13 cellular contexts compared by ENCODE assay signal in genomic region chr5:138402640-138403039, GRCh38. TPM values are rescaled to one million over a fixed set of nuclear protein-coding genes. Genes with fewer than 3 reads are reported as not detected.
DNase-seq lines count a peak whose midpoint lies in the region; ATAC-seq and TF ChIP-seq lines count a peak whose summit lies in the region.
"Had no signal": no experiment of that assay in that cellular context is flagged by ENCODE, and none has a peak within 500 bp of the region (broad histone marks: within the 10 kb centered on the region; RNA-seq: fewer than 3 reads in every experiment).

No MANE protein-coding gene starts in this region.

- H3K27me3 Mint-ChIP-seq in activated naive CD4-positive, alpha-beta T cell treated with anti-CD3 and anti-CD28 coated beads, Interleukin-2, amount 50 U/mL, for 24 hours = no peaks in the 10 kb centered on the region
- no peaks in the 10 kb centered on the region for H3K27me3 Mint-ChIP-seq in IgD-negative memory B cell
- peaks cover 4% of the 10 kb centered on the region for H3K27me3 Mint-ChIP-seq in endothelial cell (ENCODE audit: unreplicated experiment)

- DNase-seq in activated naive CD4-positive, alpha-beta T cell treated with Interleukin-2 at 50 U/mL for 16 hours = no peak
- DNase-seq in stimulated activated naive CD8-positive, alpha-beta T cell treated with anti-CD3 and anti-CD28 coated beads, Interleukin-15, Interleukin-2, amounts not matched to agents 100 U/mL and 50 U/mL, for 24 hours = no peak
- DNase-seq in DMS 273 (lab: John Stamatoyannopoulos, UW; ENCODE audit: unreplicated experiment) = no peak
- DNase-seq in endothelial cell (ENCODE audit: low spot score) = no peak
- no peak for DNase-seq in left colon
- DNase-seq: activated effector memory CD4-positive, alpha-beta T cell treated with Interleukin-2 at 50 U/mL for 16 hours; H7; NCI-H524 had no signal

- peaks cover 17% of the 10 kb centered on the region for H3K36me3 Mint-ChIP-seq in activated naive CD4-positive, alpha-beta T cell treated with anti-CD3 and anti-CD28 coated beads, Interleukin-2, amount 50 U/mL, for 24 hours
- H3K36me3 Mint-ChIP-seq in IgD-negative memory B cell (peaks cover 9% of the 10 kb centered on the region), endothelial cell (ENCODE audit: low read depth, unreplicated experiment) (peaks cover 30% of the 10 kb centered on the region)

- no peaks in the 10 kb centered on the region for H3K9me3 Mint-ChIP-seq in activated naive CD4-positive, alpha-beta T cell treated with anti-CD3 and anti-CD28 coated beads, Interleukin-2, amount 50 U/mL, for 24 hours
- peaks cover 0 to 2% (median 0%) of the 10 kb centered on the region in 3 donors for H3K9me3 Mint-ChIP-seq in IgD-negative memory B cell
- no peaks in the 10 kb centered on the region for H3K9me3 Mint-ChIP-seq in endothelial cell (ENCODE audit: unreplicated experiment)
- H3K9me3 Mint-ChIP-seq: mesothelial cell of epicardium had no signal

- intact Hi-C loops in left colon (cut with DNase I, micrococcal nuclease) = no loop called here

- TF ChIP-seq CTCF in endothelial cell (IDR thresholded peaks at IDR 0.05; ENCODE audit: unreplicated experiment) = no peak

- ATAC-seq in HG02571 (IDR thresholded peaks at IDR 0.05; ENCODE audit: unreplicated experiment) (peak; percentile 63), left colon (no peak)
- peak; percentile 46 for ATAC-seq in stimulated activated naive CD8-positive, alpha-beta T cell treated with anti-CD3 and anti-CD28 coated beads, Interleukin-15, Interleukin-2, amounts not matched to agents 100 U/mL and 50 U/mL, for 24 hours
- ATAC-seq: Right ventricle myocardium inferior had no signal

- H3K4me3 Mint-ChIP-seq in activated naive CD4-positive, alpha-beta T cell treated with anti-CD3 and anti-CD28 coated beads, Interleukin-2, amount 50 U/mL, for 24 hours = no peak overlapping the region
- no peak overlapping the region for H3K4me3 Mint-ChIP-seq in IgD-negative memory B cell
- H3K4me3 Mint-ChIP-seq in endothelial cell (ENCODE audit: unreplicated experiment) = no peak overlapping the region
- H3K4me3 Mint-ChIP-seq: mesothelial cell of epicardium had no signal

- H3K27ac Mint-ChIP-seq in activated naive CD4-positive, alpha-beta T cell treated with anti-CD3 and anti-CD28 coated beads, Interleukin-2, amount 50 U/mL, for 24 hours = peak overlapping the region; percentile 30
- H3K27ac Mint-ChIP-seq in IgD-negative memory B cell (peak overlapping the region in 2 of 3 donors; percentile 14 to 16), endothelial cell (ENCODE audit: unreplicated experiment) (no peak overlapping the region)
- H3K27ac Mint-ChIP-seq: mesothelial cell of epicardium had no signal

- peaks cover 3% of the 10 kb centered on the region for H3K4me1 Mint-ChIP-seq in activated naive CD4-positive, alpha-beta T cell treated with anti-CD3 and anti-CD28 coated beads, Interleukin-2, amount 50 U/mL, for 24 hours
- H3K4me1 Mint-ChIP-seq in IgD-negative memory B cell (peaks cover 5% of the 10 kb centered on the region in 3 donors), endothelial cell (ENCODE audit: unreplicated experiment) (no peaks in the 10 kb centered on the region)

RNA-seq across cellular contexts. Expression of gene REEP2, which starts 36.2 kb away (rescaled TPM):
- not detected for polyA plus RNA-seq in IgD-negative memory B cell
- total RNA-seq in endothelial cell (ENCODE audit: unreplicated experiment) (72.8 TPM), left colon (1 to 10 TPM in 1 of 2 donors, under 1 TPM in 1; 0.55 to 3.1 TPM)

RNA-seq across cellular contexts. Expression of gene KDM3B, which starts 50.2 kb away (rescaled TPM):
- 18.1 TPM for polyA plus RNA-seq in IgD-negative memory B cell
- total RNA-seq in endothelial cell (ENCODE audit: unreplicated experiment) (101 TPM), left colon (10 to 100 TPM; 62.4 to 63.2 TPM)

Comparison
In these comparisons a context has a peak if more than half of its experiments do, and no peak if none do; other contexts are left out.
1. RNA of gene REEP2, which starts 36.2 kb away (total RNA-seq): 72.8 TPM in endothelial cell (single experiment); 0.55 to 3.1 TPM in left colon; every median in the first group is over 10 times any median in the second.